ENCODE assay signal across 20 cellular contexts in the genomic region with DNA sequence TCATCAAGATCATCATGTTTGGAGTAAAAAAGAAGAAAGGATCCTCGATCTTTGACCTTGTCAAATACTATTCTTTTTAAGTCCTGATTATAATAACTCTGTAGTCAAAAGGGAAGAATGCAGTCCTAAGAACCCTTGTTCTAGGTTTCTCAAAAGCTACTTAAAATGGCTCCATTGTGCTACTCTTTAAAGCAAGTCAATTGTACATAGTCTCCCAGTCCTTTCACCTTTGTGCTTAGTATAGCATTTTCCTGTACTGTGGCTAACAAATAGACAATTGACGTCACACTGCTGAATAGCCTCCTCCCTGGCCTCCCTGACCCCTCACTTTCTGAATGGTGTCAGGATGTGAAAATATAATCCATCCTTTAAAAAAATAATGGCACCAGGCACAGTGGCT.
DNase-seq lines count a peak whose midpoint lies in the region; ATAC-seq, FAIRE-seq and TF ChIP-seq lines count a peak whose summit lies in the region.
"Had no signal": no experiment of that assay in that cellular context is flagged by ENCODE, and none has a peak within 500 bp of the region (broad histone marks: within the 10 kb centered on the region; RNA-seq: fewer than 3 reads in every experiment).

No MANE protein-coding gene starts in this region.

- in situ Hi-C loops in IMR-90 (cut with MboI; ENCODE audit: low sequenced_read_pairs), result no loop called here

- H4K8ac ChIP-seq in IMR-90 (ENCODE audit: low read depth in 2 of 2, low read length in 2 of 2), result no peak overlapping the region

- BruUV-seq in IMR-90 (replicated peaks; lab: Mats Ljungman, UMichigan), result no TSS peak

- dilution Hi-C loops in IMR-90 (cut with HindIII; ENCODE audit: low sequenced_read_pairs, unreplicated experiment), result no loop called here

- H3K79me1 ChIP-seq in IMR-90 (ENCODE audit: low read depth in 1 of 2, low read length in 2 of 2), result no peaks in the 10 kb centered on the region

- peak overlapping the region; percentile 64 for H3K27ac Mint-ChIP-seq in nephron progenitor cell
- H3K27ac Mint-ChIP-seq in endothelial cell (ENCODE audit: unreplicated experiment), result no peak overlapping the region
- H3K27ac Mint-ChIP-seq: CD4-positive, CD25-positive, alpha-beta regulatory T cell; CD8-positive, alpha-beta T cell; HFFc6 had no signal

- no peak overlapping the region for H3K14ac ChIP-seq in IMR-90 (replicated peaks; ENCODE audit: low read depth, low read length)

- H3K4me2 ChIP-seq in A549 (no peak overlapping the region), IMR-90 (ENCODE audit: low read depth, low read length) (no peak overlapping the region)

- no peak overlapping the region for H3K4me3 ChIP-seq in A549
- H3K4me3 ChIP-seq in IMR-90 (ENCODE audit: insufficient read depth, low read depth, low read length), result no peak overlapping the region
- H3K4me3 ChIP-seq: GM12878, HAP-1 had no signal

- H3K18ac ChIP-seq in IMR-90 (ENCODE audit: low read depth, low read length), result no peak overlapping the region

- no peak overlapping the region for H3K9ac ChIP-seq in IMR-90 (ENCODE audit: low read depth, low read length)

- no peaks in the 10 kb centered on the region for H3K27me3 Mint-ChIP-seq in nephron progenitor cell (ENCODE audit: low read depth, poor library complexity)
- H3K27me3 Mint-ChIP-seq in endothelial cell (ENCODE audit: unreplicated experiment), result peaks cover 2% of the 10 kb centered on the region
- H3K27me3 Mint-ChIP-seq: CD4-positive, CD25-positive, alpha-beta regulatory T cell had no signal

- no peak for TF ChIP-seq EP300 in A549 (IDR thresholded peaks at IDR 0.05)

- H2AK9ac ChIP-seq in IMR-90 (replicated peaks; ENCODE audit: low read depth, low read length, poor library complexity), result no peak overlapping the region

- H2BK15ac ChIP-seq in IMR-90 (ENCODE audit: low read depth, low read length), result no peak overlapping the region

- H2BK120ac ChIP-seq in IMR-90 (ENCODE audit: low read depth, low read length), result no peak overlapping the region

- no peak for TF ChIP-seq POLR2A in A549 (IDR thresholded peaks at IDR 0.05; ENCODE audit: low read length)
- no peak for TF ChIP-seq POLR2A in IMR-90 (IDR thresholded peaks at IDR 0.05; ENCODE audit: low read depth, low read length)

- no peak overlapping the region for H2AFZ ChIP-seq in IMR-90 (replicated peaks; ENCODE audit: low read length, poor library complexity)

- TF ChIP-seq RAD21 in A549 (conservative IDR thresholded peaks at IDR 0.05 in 1 of 2, IDR thresholded peaks at IDR 0.05 in 1 of 2) (no peak), IMR-90 (IDR thresholded peaks at IDR 0.05; ENCODE audit: low read length) (no peak)

- no peak overlapping the region for H2AK5ac ChIP-seq in IMR-90 (ENCODE audit: low read depth, low read length)

- H3K9me3 Mint-ChIP-seq in nephron progenitor cell (no peaks in the 10 kb centered on the region), endothelial cell (ENCODE audit: unreplicated experiment) (no peaks in the 10 kb centered on the region)
- H3K9me3 Mint-ChIP-seq: CD4-positive, CD25-positive, alpha-beta regulatory T cell; CD8-positive, alpha-beta T cell; HFFc6 had no signal

- peaks cover 9% of the 10 kb centered on the region for H3K36me3 ChIP-seq in IMR-90 (ENCODE audit: control insufficient read depth, insufficient read depth, low read length)

- H3K9me3 ChIP-seq in A549 (no peaks in the 10 kb centered on the region), IMR-90 (ENCODE audit: control insufficient read depth, insufficient read depth, low read length) (no peaks in the 10 kb centered on the region)
- H3K9me3 ChIP-seq: Caco-2, HAP-1 had no signal

- H3K23ac ChIP-seq in IMR-90 (ENCODE audit: low read depth, low read length), result no peak overlapping the region

- DNase-seq in A549 (ENCODE audit: low read depth in 1 of 2, low spot score in 1 of 2) (no peak), IMR-90 (no peak), nephron progenitor cell (no peak), endothelial cell (ENCODE audit: low spot score) (no peak)
- DNase-seq in activated CD8-positive, alpha-beta memory T cell treated with anti-CD3 and anti-CD28 coated beads, Interleukin-2, amount 50 U/mL, for 4 hours, result no peak
- DNase-seq: 8988T; Caco-2; CD4-positive, CD25-positive, alpha-beta regulatory T cell; CD8-positive, alpha-beta T cell; DMS153; EL; GDM1; GOT3; HFFc6 had no signal

- no peak overlapping the region for H3K56ac ChIP-seq in IMR-90 (ENCODE audit: extremely low read depth, insufficient read depth, low read length)

- peaks cover 10% of the 10 kb centered on the region; the same call in 1 of the 2 replicates for H3K9me1 ChIP-seq in IMR-90 (ENCODE audit: insufficient read depth, low read length)

- H2BK20ac ChIP-seq in IMR-90 (ENCODE audit: low read depth, low read length), result no peak overlapping the region

- H3K4me1 ChIP-seq in A549, result no peaks in the 10 kb centered on the region
- peaks cover 6% of the 10 kb centered on the region for H3K4me1 ChIP-seq in IMR-90 (ENCODE audit: control insufficient read depth, insufficient read depth, low read length)
- H3K4me1 ChIP-seq: Caco-2 had no signal

- TF ChIP-seq CTCF in A549 (IDR thresholded peaks at IDR 0.05), result no peak
- TF ChIP-seq CTCF in IMR-90 (conservative IDR thresholded peaks at IDR 0.05; ENCODE audit: low read depth, low read length), result no peak
- no peak for TF ChIP-seq CTCF in nephron progenitor cell (IDR thresholded peaks at IDR 0.05)
- no peak for TF ChIP-seq CTCF in endothelial cell (IDR thresholded peaks at IDR 0.05; ENCODE audit: unreplicated experiment)

- WGBS in A549 (ENCODE audit: missing lambda C conversion rate), result 97% methylated on average over 2 of the region's 2 CpGs
- no CpG with 5 or more reads among the region's 2 CpGs for WGBS in IMR-90 (ENCODE audit: extremely low coverage in 2 of 2, insufficient read length in 1 of 2), 2 experiments

- H4K5ac ChIP-seq in IMR-90 (ENCODE audit: low read depth, low read length), result no peak overlapping the region

- intact Hi-C loops in IMR-90 (cut with micrococcal nuclease), result no loop called here

- peaks cover 68% of the 10 kb centered on the region for H3K36me3 Mint-ChIP-seq in nephron progenitor cell (ENCODE audit: low read depth)
- peaks cover 21% of the 10 kb centered on the region for H3K36me3 Mint-ChIP-seq in endothelial cell (ENCODE audit: low read depth, unreplicated experiment)

- POLR2A ChIA-PET in A549 (lab: Yijun Ruan, JAX), result no interaction called here
- POLR2A ChIA-PET in IMR-90 (lab: Charles Lee; ENCODE audit: unreplicated experiment), result no interaction called here

- H3K4me1 Mint-ChIP-seq in nephron progenitor cell, result peaks cover 75% of the 10 kb centered on the region
- peaks cover 9% of the 10 kb centered on the region for H3K4me1 Mint-ChIP-seq in endothelial cell (ENCODE audit: unreplicated experiment)
- H3K4me1 Mint-ChIP-seq: CD4-positive, CD25-positive, alpha-beta regulatory T cell had no signal

- no peak overlapping the region for H2BK5ac ChIP-seq in IMR-90 (ENCODE audit: low read depth, low read length, poor library complexity, severe bottlenecking)

- FAIRE-seq in A549 (lab: Jason Lieb, UNC), result no peak
- FAIRE-seq: GM12878, GM19239, H54 had no signal

- H3K4ac ChIP-seq in IMR-90 (ENCODE audit: low read depth, low read length), result no peak overlapping the region

- H3K27ac ChIP-seq in A549 (no peak overlapping the region), IMR-90 (ENCODE audit: insufficient read depth, low read length) (no peak overlapping the region)
- H3K27ac ChIP-seq: C4-2B had no signal

- no peak for ATAC-seq in A549
- no peak for ATAC-seq in IMR-90 (ENCODE audit: low read depth)
- ATAC-seq in GM21528 (IDR thresholded peaks at IDR 0.05; ENCODE audit: low FRiP score, unreplicated experiment), result no peak
- ATAC-seq: CD8-positive, alpha-beta T cell; GM12878 had no signal

- H3K4me3 Mint-ChIP-seq in nephron progenitor cell (no peak overlapping the region), endothelial cell (ENCODE audit: unreplicated experiment) (no peak overlapping the region)
- H3K4me3 Mint-ChIP-seq: CD4-positive, CD25-positive, alpha-beta regulatory T cell; CD8-positive, alpha-beta T cell; HFFc6 had no signal

- no peak overlapping the region for H4K91ac ChIP-seq in IMR-90 (ENCODE audit: insufficient read depth, low read depth, low read length)

- CTCF ChIA-PET in A549 (lab: Yijun Ruan, JAX) (interaction anchor here (1.1 kb wide), 1 partner anchor 17 kb away, joined by 3 read pairs; no protein-coding TSS in a partner anchor), IMR-90 (lab: Yijun Ruan, JAX) (interaction anchor here (1.0 kb wide), 1 partner anchor 16 kb away, joined by 3 read pairs; no protein-coding TSS in a partner anchor)

- no peaks in the 10 kb centered on the region for H3K27me3 ChIP-seq in IMR-90 (ENCODE audit: control insufficient read depth, insufficient read depth, low read length)

- no peaks in the 10 kb centered on the region for H4K20me1 ChIP-seq in IMR-90 (ENCODE audit: insufficient read depth, low read length)

TF ChIP-seq in A549, 52 proteins besides CTCF, POLR2A, EP300 and RAD21:
- TF ChIP-seq MAFK (IDR thresholded peaks at IDR 0.05; ENCODE audit: partially characterized antibody) (peak; percentile 25), TFCP2L1 (CRISPR knock-in tag; IDR thresholded peaks at IDR 0.05) (no peak)

TF ChIP-seq in IMR-90, 13 proteins besides CTCF, POLR2A, EP300 and RAD21:
- TF ChIP-seq NFE2L2 (IDR thresholded peaks at IDR 0.05; ENCODE audit: low read depth, low read length) (no peak), MAFK (IDR thresholded peaks at IDR 0.05; ENCODE audit: low read depth, low read length) (0 out of 2 replicates have a peak, but pooled peaks have one; percentile 4)
